In the genomic region with DNA sequence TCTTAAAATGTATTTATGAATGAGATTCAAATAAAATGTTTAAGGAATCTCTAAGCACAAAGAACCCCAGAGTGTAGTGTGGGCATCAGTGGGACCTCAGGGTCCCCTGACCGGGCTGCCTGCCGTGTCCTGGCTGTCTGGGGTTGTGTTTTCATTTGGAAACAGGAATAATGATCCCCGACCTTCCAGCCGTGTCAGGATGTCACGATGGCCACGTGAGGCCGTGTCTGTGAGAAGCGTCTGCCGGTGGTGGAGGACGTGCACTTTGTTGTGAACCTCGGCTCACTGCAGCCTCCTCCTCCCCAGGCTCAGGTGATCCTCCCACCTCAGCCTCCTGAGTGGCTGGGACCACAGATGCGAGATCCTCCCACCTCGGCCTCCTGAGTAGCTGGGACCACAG, we compare ENCODE assay signal across 23 cellular contexts. TPM values are rescaled to one million over a fixed set of nuclear protein-coding genes. Genes with fewer than 3 reads are reported as not detected.
DNase-seq lines count a peak whose midpoint lies in the region; ATAC-seq, FAIRE-seq and TF ChIP-seq lines count a peak whose summit lies in the region.
"Had no signal": no experiment of that assay in that cellular context is flagged by ENCODE, and none has a peak within 500 bp of the region (broad histone marks: within the 10 kb centered on the region; RNA-seq: fewer than 3 reads in every experiment).

No MANE protein-coding gene starts in this region.

- BruUV-seq in HepG2 (replicated peaks; lab: Mats Ljungman, UMichigan), result no TSS peak

- ATAC-seq in HepG2 (no peak), right lobe of liver (no peak), HG03565 (IDR thresholded peaks at IDR 0.05; ENCODE audit: unreplicated experiment) (no peak)
- ATAC-seq: A549, GM23338 had no signal

- H4K91ac ChIP-seq in neuronal stem cell (ENCODE audit: low read depth, low read length, poor library complexity), result no peak overlapping the region

- no peak overlapping the region for H2BK5ac ChIP-seq in neuronal stem cell (ENCODE audit: low read length)

- TF ChIP-seq CTCF in HepG2 (CRISPR knock-in tag; IDR thresholded peaks at IDR 0.05), result no peak
- no peak for TF ChIP-seq CTCF in right lobe of liver (IDR thresholded peaks at IDR 0.05)
- no peak for TF ChIP-seq CTCF in RWPE1 (conservative IDR thresholded peaks at IDR 0.05; ENCODE audit: low read depth)

- H4K8ac ChIP-seq in neuronal stem cell (ENCODE audit: low read depth, low read length), result no peak overlapping the region

- peaks cover 75% of the 10 kb centered on the region for H3K79me2 ChIP-seq in HepG2 (ENCODE audit: insufficient read depth, low read length)

- H3K4me1 ChIP-seq in HepG2 (ENCODE audit: insufficient read depth, low read length), result peaks cover 15% of the 10 kb centered on the region
- H3K4me1 ChIP-seq in right lobe of liver, result peaks cover 0 to 21% (median 5%) of the 10 kb centered on the region in 4 donors
- H3K4me1 ChIP-seq in neuronal stem cell (ENCODE audit: control insufficient read depth in 2 of 2, insufficient read depth in 1 of 2, low read depth in 1 of 2, low read length in 2 of 2), result peaks cover 3 to 7% of the 10 kb centered on the region in 2 donors
- H3K4me1 ChIP-seq: BE2C had no signal

- no peak overlapping the region for H3K23ac ChIP-seq in neuronal stem cell (ENCODE audit: low read depth, low read length, poor library complexity)

- H3K4me3 ChIP-seq in HepG2 (replicated peaks in 1 of 3; ENCODE audit: insufficient read depth in 1 of 3, low read depth in 2 of 3, low read length in 3 of 3) (no peak overlapping the region), right lobe of liver (no peak overlapping the region), neuronal stem cell (ENCODE audit: low read length in 2 of 2) (peak overlapping the region in 1 of 2 donors; percentile 61)
- H3K4me3 ChIP-seq: A549; BLaER1 treated with 17β-estradiol and CSF1 and Interleukin-3, amounts not matched to agents 10 nM and 100 nM; GM23338; HAP-1 had no signal

- H3K4me2 ChIP-seq in HepG2 (ENCODE audit: low read depth, low read length) (no peak overlapping the region), neuronal stem cell (ENCODE audit: insufficient read depth, low read length, poor library complexity, severe bottlenecking) (no peak overlapping the region)
- H3K4me2 ChIP-seq: A549; BLaER1 treated with 17β-estradiol and CSF1 and Interleukin-3, amounts not matched to agents 10 nM and 100 nM; GM23338 had no signal

- no peak for DNase-seq in HepG2 (ENCODE audit: low spot score)
- no peak for DNase-seq in right lobe of liver
- DNase-seq in RWPE1 (ENCODE audit: low spot score), result no peak
- no peak for DNase-seq in neuronal stem cell (ENCODE audit: low spot score)
- no peak for DNase-seq in T-helper 1 cell
- DNase-seq in NCI-H187 treated with DMSO at 0.1 percent for 48 hours (lab: John Stamatoyannopoulos, UW), result no peak
- DNase-seq: 8988T; ACHN; AML-193; BE2C; CD4-positive, alpha-beta T cell; CD8-positive, alpha-beta memory T cell; DMS53; DMS79 treated with DMSO at 0.1 percent for 48 hours; GF-D8; HFFc6 had no signal

- H3K9me3 ChIP-seq in HepG2 (ENCODE audit: low read length) (no peaks in the 10 kb centered on the region), right lobe of liver (no peaks in the 10 kb centered on the region), neuronal stem cell (replicated peaks in 1 of 2; ENCODE audit: control insufficient read depth in 2 of 2, insufficient read depth in 1 of 2, low read depth in 1 of 2, low read length in 2 of 2) (no peaks in the 10 kb centered on the region)
- H3K9me3 ChIP-seq: A549; BE2C; BLaER1 treated with 17β-estradiol and CSF1 and Interleukin-3, amounts not matched to agents 10 nM and 100 nM; HAP-1 had no signal

- no peak overlapping the region for H2BK15ac ChIP-seq in neuronal stem cell (ENCODE audit: low read length)

- CTCF ChIA-PET in HepG2 (lab: Yijun Ruan, JAX; ENCODE audit: low intra/inter-chr PET ratio, low total read pairs), result no interaction called here
- CTCF ChIA-PET in RWPE1 (lab: Yijun Ruan, JAX), result no interaction called here

- peaks cover 33% of the 10 kb centered on the region for H3K79me1 ChIP-seq in neuronal stem cell (ENCODE audit: low read depth, low read length)

- peaks cover 1 to 22% of the 10 kb centered on the region in 2 experiments; a peak in 4 of 5 replicates for H3K36me3 ChIP-seq in HepG2 (replicated peaks in 1 of 2; ENCODE audit: control insufficient read depth in 1 of 2, insufficient read depth in 2 of 2, low read length in 2 of 2)
- H3K36me3 ChIP-seq in right lobe of liver, result peaks cover 0 to 5% (median 0%) of the 10 kb centered on the region in 4 donors
- peaks cover 16 to 55% of the 10 kb centered on the region in 2 donors for H3K36me3 ChIP-seq in neuronal stem cell (replicated peaks in 1 of 2; ENCODE audit: control insufficient read depth in 2 of 2, insufficient read depth in 2 of 2, low read length in 2 of 2)

- no peak overlapping the region for H3K14ac ChIP-seq in neuronal stem cell (ENCODE audit: low read length)

- 0 out of 2 replicates have a peak, but pooled peaks cover 10% of the 10 kb centered on the region for H4K20me1 ChIP-seq in HepG2 (ENCODE audit: insufficient read depth, low read length)

- in situ Hi-C loops in HepG2 (cut with HindIII; ENCODE audit: extremely low pct_ligation_motif_present, low pct_unique_long_range_greater_than_20kb), result no loop called here

- H2AK5ac ChIP-seq in neuronal stem cell (ENCODE audit: low read depth, low read length), result no peak overlapping the region

- H2BK12ac ChIP-seq in neuronal stem cell (ENCODE audit: low read length), result no peak overlapping the region

- no peak overlapping the region for H3K4ac ChIP-seq in neuronal stem cell (ENCODE audit: low read length)

- H3K9ac ChIP-seq in HepG2 (ENCODE audit: insufficient read depth, low read depth, low read length), result no peak overlapping the region
- H3K9ac ChIP-seq in neuronal stem cell (ENCODE audit: low read depth, low read length, poor library complexity), result peak overlapping the region; percentile 21

- WGBS in HepG2 (ENCODE audit: low lambda C conversion rate), result 69% methylated on average over 5 of the region's 13 CpGs
- 61% methylated on average over 3 of the region's 13 CpGs for WGBS in right lobe of liver (ENCODE audit: insufficient coverage, low coverage, low lambda C conversion rate, missing lambda C conversion rate)
- WGBS in neuronal stem cell (ENCODE audit: extremely low coverage in 2 of 2, insufficient read length in 2 of 2, insufficient replicate concordance in 1 of 2), 2 donors, result no CpG with 5 or more reads among the region's 13 CpGs

- no peak for TF ChIP-seq RAD21 in HepG2 (CRISPR knock-in tag; IDR thresholded peaks at IDR 0.05)

- POLR2A ChIA-PET in HepG2 (lab: Yijun Ruan, JAX), result no interaction called here
- POLR2A ChIA-PET in RWPE1 (lab: Yijun Ruan, JAX; ENCODE audit: low non-redundant PET), result interaction anchor here (0.6 kb wide), 1 partner anchor 12 kb away, joined by 4 read pairs; no protein-coding TSS in a partner anchor

- H3K27ac ChIP-seq in HepG2 (ENCODE audit: extremely low read length, insufficient read depth, low read length), result no peak overlapping the region
- H3K27ac ChIP-seq in right lobe of liver, result no peak overlapping the region
- peak overlapping the region; percentile 29 for H3K27ac ChIP-seq in RWPE1
- no peak overlapping the region for H3K27ac ChIP-seq in neuronal stem cell (replicated peaks; ENCODE audit: low read length)
- H3K27ac ChIP-seq: BLaER1 treated with 17β-estradiol and CSF1 and Interleukin-3, amounts not matched to agents 10 nM and 100 nM had no signal

- no peaks in the 10 kb centered on the region for H3K27me3 ChIP-seq in HepG2 (ENCODE audit: control insufficient read depth in 1 of 2, insufficient read depth in 2 of 2, low read length in 2 of 2)
- H3K27me3 ChIP-seq in right lobe of liver, result no peaks in the 10 kb centered on the region
- no peaks in the 10 kb centered on the region for H3K27me3 ChIP-seq in neuronal stem cell (ENCODE audit: control insufficient read depth in 3 of 3, insufficient read depth in 3 of 3, low read depth in 1 of 3, low read length in 3 of 3)
- H3K27me3 ChIP-seq: BE2C; BLaER1 treated with 17β-estradiol and CSF1 and Interleukin-3, amounts not matched to agents 10 nM and 100 nM had no signal

- no peak for TF ChIP-seq POLR2A in HepG2 (IDR thresholded peaks at IDR 0.05; ENCODE audit: insufficient read depth in 1 of 2, low read depth in 2 of 2, low read length in 2 of 2)
- no peak for TF ChIP-seq POLR2A in right lobe of liver (IDR thresholded peaks at IDR 0.05)

- intact Hi-C loops in HepG2 (cut with micrococcal nuclease; ENCODE audit: unreplicated experiment) (no loop called here), right lobe of liver (cut with DNase I) (no loop called here)

- H2BK120ac ChIP-seq in neuronal stem cell (ENCODE audit: low read depth, low read length), result no peak overlapping the region

- H2AFZ ChIP-seq in HepG2 (ENCODE audit: low read length), result no peak overlapping the region
- no peak overlapping the region for H2AFZ ChIP-seq in neuronal stem cell (ENCODE audit: low read length)
- H2AFZ ChIP-seq: GM23338 had no signal

- TF ChIP-seq EP300 in HepG2 (IDR thresholded peaks at IDR 0.05; ENCODE audit: low read depth in 2 of 2, low read length in 2 of 2) (no peak), HepG2 (CRISPR knock-in tag; IDR thresholded peaks at IDR 0.05; ENCODE audit: borderline replicate concordance) (no peak)

- FAIRE-seq in HepG2 (lab: Jason Lieb, UNC), result no peak
- FAIRE-seq: A549, GM12891, GM18507 had no signal

- no peak overlapping the region for H3K18ac ChIP-seq in neuronal stem cell (ENCODE audit: low read length)

RNA-seq across cellular contexts. Expression of gene TRAF2, which starts 4.3 kb away (rescaled TPM):
- total RNA-seq in HepG2 (2016; rRNA removed; fragmentation: Illumina TruSeq; extraction: Trizol) (13.4 and 13.6 TPM in 2 replicates), right lobe of liver (1 to 10 TPM; 5.8 to 8.8 (median 7.1) TPM)
- total RNA-seq in HepG2 (2016; cell fraction: cytosol; rRNA removed; fragmentation: Illumina TruSeq; extraction: Trizol; ENCODE audit: low read depth), result 2.6 and 2.9 TPM in 2 replicates
- 12.1 and 13.9 TPM in 2 replicates for total RNA-seq in HepG2 (2016; cell fraction: insoluble cytoplasmic fraction; rRNA removed; fragmentation: Illumina TruSeq; extraction: Trizol)
- 4.8 and 6.0 TPM in 2 replicates for total RNA-seq in HepG2 (2016; cell fraction: membrane; rRNA removed; fragmentation: Illumina TruSeq; extraction: Trizol)
- total RNA-seq in HepG2 (2016; cell fraction: nucleus; rRNA removed; fragmentation: Illumina TruSeq; extraction: Trizol), result 10.7 and 13.3 TPM in 2 replicates
- 12.4 and 15.5 TPM in 2 replicates for polyA plus RNA-seq in HepG2 (2011; rRNA removed)
- 8.6 and 12.5 TPM in 2 replicates for polyA plus RNA-seq in HepG2 (2011; cell fraction: cytosol; rRNA removed)
- polyA plus RNA-seq in HepG2 (2011; cell fraction: nucleus; rRNA removed), result 30.8 and 35.5 TPM in 2 replicates
- 7.0 and 8.7 TPM in 2 replicates for polyA plus RNA-seq in HepG2 (2012)
- polyA plus RNA-seq in HepG2 (2016; cell fraction: cytosol; fragmentation: Illumina TruSeq; extraction: Trizol; ENCODE audit: low read depth), result 1.7 and 2.3 TPM in 2 replicates
- polyA plus RNA-seq in HepG2 (2016; cell fraction: insoluble cytoplasmic fraction; fragmentation: Illumina TruSeq; extraction: Trizol; ENCODE audit: low read depth), result 11.2 and 13.9 TPM in 2 replicates
- 3.5 and 4.0 TPM in 2 replicates for polyA plus RNA-seq in HepG2 (2016; cell fraction: membrane; fragmentation: Illumina TruSeq; extraction: Trizol; ENCODE audit: low read depth)
- polyA plus RNA-seq in HepG2 (2016; cell fraction: nucleus; fragmentation: Illumina TruSeq; extraction: Trizol; ENCODE audit: insufficient read depth, low read depth), result 24.7 and 26.6 TPM in 2 replicates
- polyA minus RNA-seq in HepG2 (2011; rRNA and poly(A)+ RNA removed; ENCODE audit: low replicate concordance), result 25.6 and 44.8 TPM in 2 replicates
- 10.1 and 12.2 TPM in 2 replicates for polyA minus RNA-seq in HepG2 (2011; cell fraction: cytosol; rRNA and poly(A)+ RNA removed)
- polyA minus RNA-seq in HepG2 (2011; cell fraction: nucleus; rRNA and poly(A)+ RNA removed), result 13.0 and 15.2 TPM in 2 replicates
- polyA plus RNA-seq in neuronal stem cell (2013, experiment 1 of 2), result 11.3 TPM
- 11.0 TPM for polyA plus RNA-seq in neuronal stem cell (2013, experiment 2 of 2)

RNA-seq across cellular contexts. Expression of gene EDF1, which starts 24.6 kb away (rescaled TPM):
- total RNA-seq in HepG2 (2016; rRNA removed; fragmentation: Illumina TruSeq; extraction: Trizol) (379 and 474 TPM in 2 replicates), right lobe of liver (100 to 1,000 TPM; 216 to 486 (median 227) TPM)
- total RNA-seq in HepG2 (2016; cell fraction: cytosol; rRNA removed; fragmentation: Illumina TruSeq; extraction: Trizol; ENCODE audit: low read depth), result 152 and 180 TPM in 2 replicates
- total RNA-seq in HepG2 (2016; cell fraction: insoluble cytoplasmic fraction; rRNA removed; fragmentation: Illumina TruSeq; extraction: Trizol), result 390 and 529 TPM in 2 replicates
- total RNA-seq in HepG2 (2016; cell fraction: membrane; rRNA removed; fragmentation: Illumina TruSeq; extraction: Trizol), result 186 and 193 TPM in 2 replicates
- 157 and 160 TPM in 2 replicates for total RNA-seq in HepG2 (2016; cell fraction: nucleus; rRNA removed; fragmentation: Illumina TruSeq; extraction: Trizol)
- 235 and 269 TPM in 2 replicates for polyA plus RNA-seq in HepG2 (2011; rRNA removed)
- 392 and 430 TPM in 2 replicates for polyA plus RNA-seq in HepG2 (2011; cell fraction: cytosol; rRNA removed)
- 129 and 177 TPM in 2 replicates for polyA plus RNA-seq in HepG2 (2011; cell fraction: nucleus; rRNA removed)
- 257 and 326 TPM in 2 replicates for polyA plus RNA-seq in HepG2 (2012)
- polyA plus RNA-seq in HepG2 (2016; cell fraction: cytosol; fragmentation: Illumina TruSeq; extraction: Trizol; ENCODE audit: low read depth), result 191 and 202 TPM in 2 replicates
- 553 and 620 TPM in 2 replicates for polyA plus RNA-seq in HepG2 (2016; cell fraction: insoluble cytoplasmic fraction; fragmentation: Illumina TruSeq; extraction: Trizol; ENCODE audit: low read depth)
- 198 and 200 TPM in 2 replicates for polyA plus RNA-seq in HepG2 (2016; cell fraction: membrane; fragmentation: Illumina TruSeq; extraction: Trizol; ENCODE audit: low read depth)
- polyA plus RNA-seq in HepG2 (2016; cell fraction: nucleus; fragmentation: Illumina TruSeq; extraction: Trizol; ENCODE audit: insufficient read depth, low read depth), result 307 and 322 TPM in 2 replicates
- 34.3 and 99.7 TPM in 2 replicates for polyA minus RNA-seq in HepG2 (2011; rRNA and poly(A)+ RNA removed; ENCODE audit: low replicate concordance)
- polyA minus RNA-seq in HepG2 (2011; cell fraction: cytosol; rRNA and poly(A)+ RNA removed), result 87.8 and 91.0 TPM in 2 replicates
- polyA minus RNA-seq in HepG2 (2011; cell fraction: nucleus; rRNA and poly(A)+ RNA removed), result 84.2 and 94.6 TPM in 2 replicates
- polyA plus RNA-seq in neuronal stem cell (2013, experiment 1 of 2), result 289 TPM
- polyA plus RNA-seq in neuronal stem cell (2013, experiment 2 of 2), result 288 TPM

RNA-seq across cellular contexts. Expression of gene MAMDC4, which starts 38.5 kb away (rescaled TPM):
- 1.2 and 6.0 TPM in 2 replicates for total RNA-seq in HepG2 (2016; rRNA removed; fragmentation: Illumina TruSeq; extraction: Trizol)
- total RNA-seq in HepG2 (2016; cell fraction: cytosol; rRNA removed; fragmentation: Illumina TruSeq; extraction: Trizol; ENCODE audit: low read depth), result 1.7 and 2.2 TPM in 2 replicates
- 1.0 and 7.5 TPM in 2 replicates for total RNA-seq in HepG2 (2016; cell fraction: insoluble cytoplasmic fraction; rRNA removed; fragmentation: Illumina TruSeq; extraction: Trizol)
- 0.83 and 1.1 TPM in 2 replicates for total RNA-seq in HepG2 (2016; cell fraction: membrane; rRNA removed; fragmentation: Illumina TruSeq; extraction: Trizol)
- total RNA-seq in HepG2 (2016; cell fraction: nucleus; rRNA removed; fragmentation: Illumina TruSeq; extraction: Trizol), result 7.7 and 10.7 TPM in 2 replicates
- 6.8 and 7.9 TPM in 2 replicates for polyA plus RNA-seq in HepG2 (2011; rRNA removed)
- polyA plus RNA-seq in HepG2 (2011; cell fraction: cytosol; rRNA removed), result 1.2 and 2.6 TPM in 2 replicates
- polyA plus RNA-seq in HepG2 (2011; cell fraction: nucleus; rRNA removed), result 170 and 232 TPM in 2 replicates
- 6.5 and 6.7 TPM in 2 replicates for polyA plus RNA-seq in HepG2 (2012)
- polyA plus RNA-seq in HepG2 (2016; cell fraction: cytosol; fragmentation: Illumina TruSeq; extraction: Trizol; ENCODE audit: low read depth), result 0.48 and 0.49 TPM in 2 replicates
- 1.2 and 1.3 TPM in 2 replicates for polyA plus RNA-seq in HepG2 (2016; cell fraction: insoluble cytoplasmic fraction; fragmentation: Illumina TruSeq; extraction: Trizol; ENCODE audit: low read depth)
- polyA plus RNA-seq in HepG2 (2016; cell fraction: membrane; fragmentation: Illumina TruSeq; extraction: Trizol; ENCODE audit: low read depth), result 0.57 and 0.68 TPM in 2 replicates
- 32.1 and 33.9 TPM in 2 replicates for polyA plus RNA-seq in HepG2 (2016; cell fraction: nucleus; fragmentation: Illumina TruSeq; extraction: Trizol; ENCODE audit: insufficient read depth, low read depth)
- polyA minus RNA-seq in HepG2 (2011; rRNA and poly(A)+ RNA removed; ENCODE audit: low replicate concordance), result 0.96 and 2.4 TPM in 2 replicates
- 0.69 and 1.2 TPM in 2 replicates for polyA minus RNA-seq in HepG2 (2011; cell fraction: cytosol; rRNA and poly(A)+ RNA removed)
- polyA minus RNA-seq in HepG2 (2011; cell fraction: nucleus; rRNA and poly(A)+ RNA removed), result 8.8 and 10.9 TPM in 2 replicates
- total RNA-seq in right lobe of liver, result 10 to 100 TPM in 4 of 6 experiments, 1 to 10 TPM in 2; 5.7 to 27.9 (median 22.5) TPM
- 3.6 TPM for polyA plus RNA-seq in neuronal stem cell (2013, experiment 1 of 2)
- 3.2 TPM for polyA plus RNA-seq in neuronal stem cell (2013, experiment 2 of 2)
- polyA plus RNA-seq: CD8-positive, alpha-beta memory T cell had no signal

RNA-seq across cellular contexts. Expression of gene PHPT1, which starts 41.5 kb away (rescaled TPM):
- 155 and 192 TPM in 2 replicates for total RNA-seq in HepG2 (2016; rRNA removed; fragmentation: Illumina TruSeq; extraction: Trizol)
- 102 and 115 TPM in 2 replicates for total RNA-seq in HepG2 (2016; cell fraction: cytosol; rRNA removed; fragmentation: Illumina TruSeq; extraction: Trizol; ENCODE audit: low read depth)
- total RNA-seq in HepG2 (2016; cell fraction: insoluble cytoplasmic fraction; rRNA removed; fragmentation: Illumina TruSeq; extraction: Trizol), result 166 and 201 TPM in 2 replicates
- total RNA-seq in HepG2 (2016; cell fraction: membrane; rRNA removed; fragmentation: Illumina TruSeq; extraction: Trizol), result 119 and 147 TPM in 2 replicates
- 76.8 and 86.8 TPM in 2 replicates for total RNA-seq in HepG2 (2016; cell fraction: nucleus; rRNA removed; fragmentation: Illumina TruSeq; extraction: Trizol)
- 184 and 189 TPM in 2 replicates for polyA plus RNA-seq in HepG2 (2011; rRNA removed)
- polyA plus RNA-seq in HepG2 (2011; cell fraction: cytosol; rRNA removed), result 184 and 289 TPM in 2 replicates
- 352 and 483 TPM in 2 replicates for polyA plus RNA-seq in HepG2 (2011; cell fraction: nucleus; rRNA removed)
- 109 and 121 TPM in 2 replicates for polyA plus RNA-seq in HepG2 (2012)
- polyA plus RNA-seq in HepG2 (2016; cell fraction: cytosol; fragmentation: Illumina TruSeq; extraction: Trizol; ENCODE audit: low read depth), result 97.4 and 122 TPM in 2 replicates
- polyA plus RNA-seq in HepG2 (2016; cell fraction: insoluble cytoplasmic fraction; fragmentation: Illumina TruSeq; extraction: Trizol; ENCODE audit: low read depth), result 136 and 146 TPM in 2 replicates
- polyA plus RNA-seq in HepG2 (2016; cell fraction: membrane; fragmentation: Illumina TruSeq; extraction: Trizol; ENCODE audit: low read depth), result 95.2 and 109 TPM in 2 replicates
- 167 and 176 TPM in 2 replicates for polyA plus RNA-seq in HepG2 (2016; cell fraction: nucleus; fragmentation: Illumina TruSeq; extraction: Trizol; ENCODE audit: insufficient read depth, low read depth)
- polyA minus RNA-seq in HepG2 (2011; rRNA and poly(A)+ RNA removed; ENCODE audit: low replicate concordance), result 32.0 and 34.3 TPM in 2 replicates
- 21.5 and 26.7 TPM in 2 replicates for polyA minus RNA-seq in HepG2 (2011; cell fraction: cytosol; rRNA and poly(A)+ RNA removed)
- polyA minus RNA-seq in HepG2 (2011; cell fraction: nucleus; rRNA and poly(A)+ RNA removed), result 33.4 and 39.9 TPM in 2 replicates
- 10 to 100 TPM; 30.5 to 66.6 (median 49.3) TPM for total RNA-seq in right lobe of liver
- 230 TPM for polyA plus RNA-seq in neuronal stem cell (2013, experiment 1 of 2)
- polyA plus RNA-seq in neuronal stem cell (2013, experiment 2 of 2), result 218 TPM

RNA-seq across cellular contexts. Expression of gene AJM1, which starts 48.4 kb away (rescaled TPM):
- total RNA-seq in HepG2 (2016; rRNA removed; fragmentation: Illumina TruSeq; extraction: Trizol), result 0.48 and 1.1 TPM in 2 replicates
- 0.61 and 0.71 TPM in 2 replicates for total RNA-seq in HepG2 (2016; cell fraction: cytosol; rRNA removed; fragmentation: Illumina TruSeq; extraction: Trizol; ENCODE audit: low read depth)
- 0.30 and 1.00 TPM in 2 replicates for total RNA-seq in HepG2 (2016; cell fraction: insoluble cytoplasmic fraction; rRNA removed; fragmentation: Illumina TruSeq; extraction: Trizol)
- total RNA-seq in HepG2 (2016; cell fraction: membrane; rRNA removed; fragmentation: Illumina TruSeq; extraction: Trizol), result 0.59 and 0.90 TPM in 2 replicates
- 1.0 TPM in 2 replicates for total RNA-seq in HepG2 (2016; cell fraction: nucleus; rRNA removed; fragmentation: Illumina TruSeq; extraction: Trizol)
- polyA plus RNA-seq in HepG2 (2011; rRNA removed), result 1.2 and 1.4 TPM in 2 replicates
- polyA plus RNA-seq in HepG2 (2011; cell fraction: cytosol; rRNA removed), result 0.45 and 0.97 TPM in 2 replicates
- 22.1 and 27.9 TPM in 2 replicates for polyA plus RNA-seq in HepG2 (2011; cell fraction: nucleus; rRNA removed)
- polyA plus RNA-seq in HepG2 (2012), result 2.2 TPM in 2 replicates
- 0.40 and 0.78 TPM in 2 replicates for polyA plus RNA-seq in HepG2 (2016; cell fraction: cytosol; fragmentation: Illumina TruSeq; extraction: Trizol; ENCODE audit: low read depth)
- polyA plus RNA-seq in HepG2 (2016; cell fraction: insoluble cytoplasmic fraction; fragmentation: Illumina TruSeq; extraction: Trizol; ENCODE audit: low read depth), result 0.61 and 0.74 TPM in 2 replicates
- 0.52 and 0.76 TPM in 2 replicates for polyA plus RNA-seq in HepG2 (2016; cell fraction: membrane; fragmentation: Illumina TruSeq; extraction: Trizol; ENCODE audit: low read depth)
- 4.1 and 4.6 TPM in 2 replicates for polyA plus RNA-seq in HepG2 (2016; cell fraction: nucleus; fragmentation: Illumina TruSeq; extraction: Trizol; ENCODE audit: insufficient read depth, low read depth)
- polyA minus RNA-seq in HepG2 (2011; rRNA and poly(A)+ RNA removed; ENCODE audit: low replicate concordance), result 0.77 and 1.1 TPM in 2 replicates
- polyA minus RNA-seq in HepG2 (2011; cell fraction: cytosol; rRNA and poly(A)+ RNA removed), result 1.5 and 1.8 TPM in 2 replicates
- polyA minus RNA-seq in HepG2 (2011; cell fraction: nucleus; rRNA and poly(A)+ RNA removed), result 3.0 and 3.3 TPM in 2 replicates
- 1 to 10 TPM; 1.7 to 2.8 (median 2.6) TPM for total RNA-seq in right lobe of liver
- polyA plus RNA-seq in neuronal stem cell (2013, experiment 1 of 2), result 0.42 TPM
- polyA plus RNA-seq in neuronal stem cell (2013, experiment 2 of 2), result 0.44 TPM
